Comparison of ENCODE assay signal across 9 cellular contexts in the genomic region with DNA sequence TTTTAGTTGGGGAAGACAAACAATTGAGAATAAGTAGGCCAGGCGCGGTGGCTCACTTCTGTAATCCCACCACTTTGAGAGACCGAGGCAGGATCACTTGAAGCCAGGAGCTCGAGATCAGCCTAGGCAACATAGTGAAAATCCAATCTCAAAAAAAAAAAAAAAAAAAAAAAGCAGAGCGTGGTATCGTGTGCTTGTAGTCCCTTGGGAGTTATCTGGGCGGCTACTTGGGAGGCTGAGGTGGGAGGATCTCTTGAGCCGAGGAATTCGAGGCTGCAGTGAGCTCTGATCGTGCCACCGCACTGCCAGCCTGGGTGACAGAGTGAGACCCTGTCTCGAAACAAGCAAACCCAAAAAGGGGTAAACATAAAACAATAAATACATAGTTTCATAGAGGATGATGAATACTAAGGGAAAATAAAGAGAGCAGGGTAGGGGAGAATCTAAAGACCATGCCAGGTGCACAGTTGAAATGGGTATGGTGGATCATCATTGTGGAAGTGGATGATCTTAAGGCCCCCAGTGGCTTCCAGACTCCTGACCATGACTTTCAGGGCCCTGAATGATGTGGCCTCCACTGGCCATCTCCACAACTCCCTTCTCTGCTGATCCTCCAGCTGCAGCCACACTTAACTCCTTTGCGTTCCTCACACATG. TPM values are rescaled to one million over a fixed set of nuclear protein-coding genes. Genes with fewer than 3 reads are reported as not detected.
A peak's percentile ranks its signal among the peaks of the same experiment; 100 is the strongest.
DNase-seq lines count a peak whose midpoint lies in the region; ATAC-seq, FAIRE-seq and TF ChIP-seq lines count a peak whose summit lies in the region.
"Had no signal": no experiment of that assay in that cellular context is flagged by ENCODE, and none has a peak within 500 bp of the region (broad histone marks: within the 10 kb centered on the region; RNA-seq: fewer than 3 reads in every experiment).

No MANE protein-coding gene starts in this region.

- H3K9ac ChIP-seq in astrocyte (ENCODE audit: low read length): peak overlapping the region; percentile 99

- ATAC-seq in heart right ventricle (no peak), Right ventricle myocardium inferior (no peak), lung (ENCODE audit: insufficient read depth, low FRiP score) (no peak), upper lobe of right lung (no peak), esophagus mucosa (no peak)

- intact Hi-C loops in heart right ventricle (cut with DNase I) (loop anchor here in 6 of 10 donors (5.0 to 10.0 kb wide), 8 partner anchors 66 to 274 kb away; partner anchors contain the start of genes ASXL1 (in 2 of the 6), KIF3B (in 1 of the 6) and TM9SF4 (in 1 of the 6)), Right ventricle myocardium inferior (cut with DNase I) (loop anchor here (5.0 kb wide), 4 partner anchors 74 to 149 kb away; partner anchors contain the start of gene ASXL1), upper lobe of right lung (cut with DNase I) (no loop called here)

- H3K36me3 Mint-ChIP-seq in astrocyte (ENCODE audit: low read depth, unreplicated experiment): peaks cover 6% of the 10 kb centered on the region

- H3K9me3 ChIP-seq in heart right ventricle (no peaks in the 10 kb centered on the region), astrocyte (ENCODE audit: insufficient read depth, low read depth, low read length) (no peaks in the 10 kb centered on the region), lung (ENCODE audit: control insufficient read depth in 2 of 2, insufficient read depth in 1 of 2, low read length in 1 of 2) (no peaks in the 10 kb centered on the region), upper lobe of right lung (no peaks in the 10 kb centered on the region)

- TF ChIP-seq CTCF in heart right ventricle (IDR thresholded peaks at IDR 0.05): no peak
- TF ChIP-seq CTCF in astrocyte (IDR thresholded peaks at IDR 0.05; ENCODE audit: insufficient read depth, low read depth, low read length): no peak
- TF ChIP-seq CTCF in lung (IDR thresholded peaks at IDR 0.05; ENCODE audit: control extremely low read depth, extremely low read depth): no peak
- no peak for TF ChIP-seq CTCF in upper lobe of right lung (IDR thresholded peaks at IDR 0.05)

- peak overlapping the region; percentile 90 for H3K4me3 Mint-ChIP-seq in astrocyte (ENCODE audit: unreplicated experiment)

- H2AFZ ChIP-seq in astrocyte (ENCODE audit: low read depth, low read length): no peak overlapping the region

- H3K4me1 Mint-ChIP-seq in astrocyte (ENCODE audit: low read depth, unreplicated experiment): peaks cover 48% of the 10 kb centered on the region

- H3K36me3 ChIP-seq in heart right ventricle: peaks cover 0 to 43% (median 5%) of the 10 kb centered on the region in 9 donors
- H3K36me3 ChIP-seq in astrocyte (ENCODE audit: insufficient read depth, low read length): peaks cover 12% of the 10 kb centered on the region
- peaks cover 0 to 6% of the 10 kb centered on the region in 2 donors for H3K36me3 ChIP-seq in lung (ENCODE audit: control insufficient read depth in 2 of 2, insufficient read depth in 2 of 2, low read length in 2 of 2)
- peaks cover 17% of the 10 kb centered on the region for H3K36me3 ChIP-seq in upper lobe of right lung

- no peak for FAIRE-seq in astrocyte (lab: Jason Lieb, UNC)

- peaks cover 81% of the 10 kb centered on the region for H3K79me2 ChIP-seq in astrocyte (ENCODE audit: insufficient read depth, low read length)

- peaks cover 51% of the 10 kb centered on the region for H4K20me1 ChIP-seq in astrocyte (ENCODE audit: insufficient read depth, low read length)

- H3K27me3 ChIP-seq in heart right ventricle (no peaks in the 10 kb centered on the region), astrocyte (ENCODE audit: insufficient read depth, low read length) (no peaks in the 10 kb centered on the region), lung (ENCODE audit: control insufficient read depth, insufficient read depth) (no peaks in the 10 kb centered on the region), upper lobe of right lung (no peaks in the 10 kb centered on the region)

- DNase-seq in heart right ventricle: no peak
- no peak for DNase-seq in Right ventricle myocardium inferior (ENCODE audit: missing footprints)
- no peak for DNase-seq in astrocyte (ENCODE audit: low read depth)
- no peak for DNase-seq in lung (ENCODE audit: low spot score)
- no peak for DNase-seq in upper lobe of right lung
- DNase-seq in AG20443 (ENCODE audit: low spot score): no peak
- no peak for DNase-seq in pons (ENCODE audit: low spot score)
- DNase-seq: NCI-H1417 had no signal

- H3K4me1 ChIP-seq in heart right ventricle (peaks cover 19 to 55% (median 44%) of the 10 kb centered on the region in 9 donors), astrocyte (ENCODE audit: insufficient read depth, low read length) (peaks cover 25% of the 10 kb centered on the region), lung (ENCODE audit: control insufficient read depth in 2 of 2, insufficient read depth in 2 of 2, low read length in 2 of 2) (peaks cover 10 to 31% of the 10 kb centered on the region in 2 donors), upper lobe of right lung (peaks cover 43% of the 10 kb centered on the region)

- peak overlapping the region; percentile 95 for H3K4me2 ChIP-seq in astrocyte (ENCODE audit: low read length)

- WGBS in heart right ventricle, 2 donors: 58 to 62% methylated on average over 13 of the region's 13 CpGs
- WGBS in lung, 2 donors: 71 to 76% methylated on average over 13 of the region's 13 CpGs

- peaks cover 2% of the 10 kb centered on the region for H3K9me3 Mint-ChIP-seq in astrocyte (ENCODE audit: unreplicated experiment)

- no peaks in the 10 kb centered on the region for H3K27me3 Mint-ChIP-seq in astrocyte (ENCODE audit: low read depth, unreplicated experiment)

- peak overlapping the region; percentile 89 for H3K27ac Mint-ChIP-seq in astrocyte (ENCODE audit: unreplicated experiment)

- H3K27ac ChIP-seq in heart right ventricle (peak overlapping the region in 8 of 10 donors; percentile 88 to 99 (median 95)), astrocyte (ENCODE audit: low read depth, low read length) (no peak overlapping the region), lung (ENCODE audit: low read depth in 1 of 2, low read length in 1 of 2) (peak overlapping the region; percentile 74 to 84), upper lobe of right lung (peak overlapping the region; percentile 92)

- H3K4me3 ChIP-seq in heart right ventricle (peak overlapping the region; percentile 69 to 100 (median 98)), astrocyte (ENCODE audit: insufficient read depth, low read depth, low read length) (peak overlapping the region; percentile 97), lung (peak overlapping the region; percentile 94), upper lobe of right lung (peak overlapping the region; percentile 99)

RNA-seq across cellular contexts. Expression of gene POFUT1, which starts 0.9 kb away (rescaled TPM):
- total RNA-seq in heart right ventricle: 10 to 100 TPM; 25.9 to 32.9 (median 27.9) TPM
- 10 to 100 TPM in 1 of 2 donors, 1 to 10 TPM in 1; 9.7 to 11.7 TPM for polyA plus RNA-seq in heart right ventricle
- 24.5 TPM for total RNA-seq in Right ventricle myocardium inferior
- total RNA-seq in astrocyte: 60.6 and 65.5 TPM in 2 replicates
- total RNA-seq in lung: 10 to 100 TPM; 23.1 to 37.1 TPM
- polyA plus RNA-seq in lung: 10 to 100 TPM in 1 of 2 donors, 1 to 10 TPM in 1; 9.0 to 20.3 TPM
- total RNA-seq in upper lobe of right lung: 31.5 TPM
- 18.3 TPM for total RNA-seq in esophagus mucosa

RNA-seq across cellular contexts. Expression of gene PLAGL2, which starts 1.1 kb away (rescaled TPM):
- total RNA-seq in heart right ventricle (10 to 100 TPM in 2 of 10 donors, 1 to 10 TPM in 8; 5.6 to 12.3 (median 7.9) TPM), Right ventricle myocardium inferior (6.0 TPM), astrocyte (14.7 and 15.3 TPM in 2 replicates), lung (10 to 100 TPM; 14.5 to 15.8 TPM), upper lobe of right lung (15.9 TPM), esophagus mucosa (11.0 TPM)
- polyA plus RNA-seq in heart right ventricle (1 to 10 TPM; 1.7 to 3.0 TPM), lung (10 to 100 TPM in 1 of 2 donors, 1 to 10 TPM in 1; 4.6 to 11.4 TPM)
